25 cellular contexts compared by ENCODE assay signal in genomic region chr9:87803166-87803565, GRCh38.
"Had no signal": no experiment of that assay in that cellular context is flagged by ENCODE, and none has a peak within 500 bp of the region (broad histone marks: within the 10 kb centered on the region; RNA-seq: fewer than 3 reads in every experiment).

No MANE protein-coding gene starts in this region.

- H3K9ac ChIP-seq: parathyroid adenoma had no signal

- H3K4me3 ChIP-seq: ovary, psoas muscle, right lobe of liver, sigmoid colon, stomach, thoracic aorta, thyroid gland, tibial nerve, upper lobe of left lung, uterus had no signal

- H3K27ac ChIP-seq: ovary, parathyroid adenoma, psoas muscle, right lobe of liver, sigmoid colon, stomach, thoracic aorta, thyroid gland, tibial nerve, upper lobe of left lung, uterus had no signal

- H2AFZ ChIP-seq: parathyroid adenoma had no signal

- DNase-seq: naive thymus-derived CD8-positive, alpha-beta T cell; nephron progenitor cell; occipital lobe; ovary; posterior cingulate gyrus; psoas muscle; right lobe of liver; sigmoid colon; small intestine; stimulated activated CD4-positive, alpha-beta T cell treated with anti-CD3 and anti-CD28 coated beads, Interleukin-15, amount 100 ng/mL, for 24 hours; stimulated activated CD4-positive, alpha-beta T cell treated with anti-CD3 and anti-CD28 coated beads, Interleukin-2, amount 100 ng/mL, for 24 hours; stimulated activated CD4-positive, alpha-beta T cell treated with anti-CD3 and anti-CD28 coated beads, Interleukin-2, amount 100 ng/mL, for 48 hours; stimulated activated CD4-positive, alpha-beta T cell treated with anti-CD3 and anti-CD28 coated beads, Interleukin-4, amount 100 ng/mL, for 24 hours; stimulated activated naive B cell treated with anti-CD40 and anti-IgM and Interleukin-4, amounts not matched to agents 10 μg/mL and 1 μg/mL and 100 μg/mL, for 72 hours; stimulated activated naive CD4-positive, alpha-beta T cell treated with Interleukin-2 at 50 U/mL for 16 hours; stomach; thyroid gland; trophoblast cell; uterus had no signal

- H3K4me1 ChIP-seq: parathyroid adenoma, psoas muscle, sigmoid colon, stomach, thyroid gland, tibial nerve, upper lobe of left lung, uterus had no signal

- H3K79me2 ChIP-seq: parathyroid adenoma had no signal

- H3K9me3 ChIP-seq: ovary, psoas muscle, right lobe of liver, sigmoid colon, thoracic aorta, thyroid gland, tibial nerve, upper lobe of left lung, uterus had no signal

- H3K36me3 ChIP-seq: ovary, right lobe of liver, sigmoid colon, stomach, thoracic aorta, thyroid gland, tibial nerve, upper lobe of left lung, uterus had no signal

- FAIRE-seq: small intestine had no signal

- ATAC-seq: naive thymus-derived CD8-positive, alpha-beta T cell; natural killer cell treated with Interleukin-12 subunit alpha and Interleukin-12 subunit beta and Interleukin-15 and Interleukin-18, amount 100 ng/mL, for 72 hours; psoas muscle; right cardiac atrium; stimulated activated naive B cell treated with anti-CD40 and anti-IgM and Interleukin-4, amounts not matched to agents 10 μg/mL and 1 μg/mL and 100 μg/mL, for 72 hours had no signal

- H3K27me3 ChIP-seq: ovary, right lobe of liver, sigmoid colon, thyroid gland, tibial nerve, upper lobe of left lung, uterus had no signal
